16 cellular contexts compared by ENCODE assay signal in the genomic region with DNA sequence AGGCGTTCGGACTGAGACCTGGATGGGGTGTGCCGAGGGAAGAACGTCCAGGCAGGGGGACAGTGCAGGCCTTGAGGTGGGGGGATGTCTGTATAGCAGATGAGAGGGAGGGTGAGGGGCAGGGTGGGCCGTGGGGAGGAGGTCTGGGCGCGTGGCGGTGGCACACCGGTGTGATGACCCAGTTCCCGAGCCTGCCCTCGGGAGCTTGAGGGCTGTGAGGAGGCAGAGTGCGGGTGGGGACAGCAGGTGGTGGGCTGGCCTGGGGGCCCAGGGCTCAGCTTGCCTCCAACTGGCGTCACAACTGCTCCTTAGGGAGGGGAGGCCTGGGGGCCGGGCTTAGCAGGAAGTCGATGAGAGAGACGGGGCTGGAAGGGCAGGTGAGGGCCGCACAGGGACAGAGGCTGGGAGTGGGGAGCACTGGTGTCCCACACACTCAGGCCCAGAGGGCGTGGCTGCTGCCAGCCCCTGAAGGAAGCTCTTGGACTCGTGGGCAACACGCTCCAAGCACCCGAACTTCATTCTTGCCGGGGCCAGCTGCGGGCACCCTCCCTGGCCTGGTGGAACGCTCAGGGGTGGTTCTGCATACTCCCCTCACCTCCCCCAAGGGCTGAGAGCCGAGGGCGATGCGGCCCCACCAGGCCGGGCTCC. TPM values are rescaled to one million over a fixed set of nuclear protein-coding genes. Genes with fewer than 3 reads are reported as not detected.
DNase-seq lines count a peak whose midpoint lies in the region; ATAC-seq and TF ChIP-seq lines count a peak whose summit lies in the region.
"Had no signal": no experiment of that assay in that cellular context is flagged by ENCODE, and none has a peak within 500 bp of the region (broad histone marks: within the 10 kb centered on the region; RNA-seq: fewer than 3 reads in every experiment).

No MANE protein-coding gene starts in this region.

- intact Hi-C loops in adrenal gland (cut with DNase I) = no loop called here
- intact Hi-C loops in lower lobe of right lung (cut with DNase I) = no loop called here

- H3K4me3 Mint-ChIP-seq in type B pancreatic cell = peak overlapping the region; percentile 44

- DNase-seq in SHP77 (lab: John Stamatoyannopoulos, UW) (peak; percentile 46 to 72), SHP77 treated with DMSO at 0.1 percent for 48 hours (lab: John Stamatoyannopoulos, UW) (no peak), adrenal gland (peak in 4 of 7 donors; percentile 44 to 62 (median 54)), lower lobe of right lung (no peak), type B pancreatic cell (ENCODE audit: extremely low spot score, unreplicated experiment) (no peak), NCI-H2081 treated with DMSO at 0.1 percent for 48 hours (lab: John Stamatoyannopoulos, UW) (no peak)
- DNase-seq: activated CD8-positive, alpha-beta memory T cell treated with anti-CD3 and anti-CD28 coated beads for 24 hours; activated gamma-delta T cell; Kasumi-1; NCI-H1694; stimulated activated naive CD8-positive, alpha-beta T cell treated with anti-CD3 and anti-CD28 coated beads, Interleukin-15, Interleukin-2, amounts not matched to agents 100 U/mL and 50 U/mL, for 24 hours had no signal

- no peaks in the 10 kb centered on the region for H3K27me3 ChIP-seq in adrenal gland
- H3K27me3 ChIP-seq in lower lobe of right lung (ENCODE audit: low read depth) = peaks cover 99% of the 10 kb centered on the region

- no peak overlapping the region for H3K27ac Mint-ChIP-seq in type B pancreatic cell

- ATAC-seq in lower lobe of right lung (no peak), HG02840 (IDR thresholded peaks at IDR 0.05; ENCODE audit: low FRiP score, unreplicated experiment) (no peak), HG02981 (IDR thresholded peaks at IDR 0.05; ENCODE audit: unreplicated experiment) (no peak)
- ATAC-seq: stimulated activated naive CD8-positive, alpha-beta T cell treated with anti-CD3 and anti-CD28 coated beads, Interleukin-15, Interleukin-2, amounts not matched to agents 100 U/mL and 50 U/mL, for 24 hours had no signal

- TF ChIP-seq CTCF in adrenal gland (IDR thresholded peaks at IDR 0.05) (no peak), lower lobe of right lung (IDR thresholded peaks at IDR 0.05) (no peak), type B pancreatic cell (conservative IDR thresholded peaks at IDR 0.05) (no peak)

- peaks cover 11% of the 10 kb centered on the region for H3K4me1 Mint-ChIP-seq in type B pancreatic cell (ENCODE audit: unreplicated experiment)

- 30 to 55% (median 36%) methylated on average over 14 to 28 of the region's 28 CpGs for WGBS in adrenal gland, 4 donors

- H3K9me3 Mint-ChIP-seq in type B pancreatic cell = no peaks in the 10 kb centered on the region

- peak overlapping the region; percentile 68 to 91 (median 88) for H3K27ac ChIP-seq in adrenal gland
- H3K27ac ChIP-seq in lower lobe of right lung = peak overlapping the region; percentile 65

- H3K9me3 ChIP-seq in adrenal gland (replicated peaks in 1 of 3) (no peaks in the 10 kb centered on the region), lower lobe of right lung (no peaks in the 10 kb centered on the region)
- H3K9me3 ChIP-seq: breast epithelium had no signal

- peaks cover 7% of the 10 kb centered on the region for H3K27me3 Mint-ChIP-seq in type B pancreatic cell

- H3K4me1 ChIP-seq in adrenal gland (replicated peaks in 1 of 2) = peaks cover 33 to 50% of the 10 kb centered on the region in 2 donors
- H3K4me1 ChIP-seq in lower lobe of right lung = peaks cover 23% of the 10 kb centered on the region

- H3K4me3 ChIP-seq in adrenal gland = peak overlapping the region in 1 of 4 donors; percentile 7
- H3K4me3 ChIP-seq in lower lobe of right lung = no peak overlapping the region
- H3K4me3 ChIP-seq: SK-N-MC had no signal

- H3K36me3 Mint-ChIP-seq in type B pancreatic cell = no peaks in the 10 kb centered on the region

- no peak for TF ChIP-seq POLR2A in adrenal gland (IDR thresholded peaks at IDR 0.05)

- H3K36me3 ChIP-seq in adrenal gland (replicated peaks in 1 of 2) = no peaks in the 10 kb centered on the region
- H3K36me3 ChIP-seq in lower lobe of right lung = no peaks in the 10 kb centered on the region
- H3K36me3 ChIP-seq: breast epithelium had no signal

RNA-seq across cellular contexts. Expression of a gene that starts 6.5 kb away (rescaled TPM):
- total RNA-seq in adrenal gland (100 to 1,000 TPM in 1 of 8 donors, 10 to 100 TPM in 7; 25.1 to 121 (median 41.7) TPM), lower lobe of right lung (8.4 TPM), type B pancreatic cell (ENCODE audit: low replicate concordance) (23.2 and 38.1 TPM in 2 replicates)
- 10 to 100 TPM; 20.1 to 36.2 (median 21.7) TPM for polyA plus RNA-seq in adrenal gland
- polyA plus RNA-seq: keratinocyte had no signal

Comparison
In these comparisons a context has a peak if more than half of its experiments do, and no peak if none do; other contexts are left out.
1. DNase-seq: peak in SHP77 (2 of 2) and adrenal gland (4 of 7); none in SHP77 treated with DMSO at 0.1 percent for 48 hours (single experiment), lower lobe of right lung (single experiment), type B pancreatic cell (single experiment) and NCI-H2081 treated with DMSO at 0.1 percent for 48 hours (single experiment).